1 cellular context compared by ENCODE assay signal in the genomic region with DNA sequence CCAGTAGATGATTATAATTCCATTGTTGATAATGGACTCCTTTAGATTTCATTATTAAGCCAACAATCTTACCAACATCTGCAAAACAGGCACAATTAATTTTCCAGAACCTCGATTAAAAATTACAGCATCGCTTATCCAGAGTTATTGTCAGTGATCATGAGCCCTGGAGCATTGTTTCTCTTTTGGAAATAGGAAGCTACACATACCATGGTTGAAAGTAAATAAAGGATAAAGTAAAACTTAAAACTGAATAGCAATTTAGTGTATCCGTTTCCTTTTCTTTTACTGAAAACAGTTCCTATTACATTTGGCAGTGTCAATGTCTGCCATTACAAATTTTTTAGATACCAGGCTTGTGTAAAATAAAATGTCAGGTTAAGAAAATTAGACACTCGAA.
A peak's percentile ranks its signal among the peaks of the same experiment; 100 is the strongest.
TF ChIP-seq lines count a peak whose summit lies in the region.

No MANE protein-coding gene starts in this region.

TF ChIP-seq in H1, 55 proteins besides CTCF, POLR2A, EP300 and RAD21:
- no peak for TF ChIP-seq CHD1 (IDR thresholded peaks at IDR 0.05; ENCODE audit: low read depth, low read length)
- TF ChIP-seq CBX8 (IDR thresholded peaks at IDR 0.05; ENCODE audit: borderline replicate concordance, low read depth, low read length): peak; percentile 26; the same call in 1 of the 2 replicates
